8 cellular contexts compared by ENCODE assay signal in genomic region chr11:14537134-14537599, GRCh38. TPM values are rescaled to one million over a fixed set of nuclear protein-coding genes. Genes with fewer than 3 reads are reported as not detected.
A peak's percentile ranks its signal among the peaks of the same experiment; 100 is the strongest.
DNase-seq lines count a peak whose midpoint lies in the region; ATAC-seq, FAIRE-seq and TF ChIP-seq lines count a peak whose summit lies in the region.

No MANE protein-coding gene starts in this region.

- no peaks in the 10 kb centered on the region for H3K9me3 ChIP-seq in CD8-positive, alpha-beta memory T cell (ENCODE audit: low read length)
- H3K9me3 ChIP-seq in small intestine (ENCODE audit: control insufficient read depth, low read depth): no peaks in the 10 kb centered on the region

- peak overlapping the region in 7 of 8 donors; percentile 25 to 95 (median 87) for H3K27ac Mint-ChIP-seq in CD8-positive, alpha-beta memory T cell
- H3K27ac Mint-ChIP-seq in activated T-helper 2 cell treated with anti-CD3 and anti-CD28 coated beads, Interferon-gamma antibody, Interleukin-2, Interleukin-4, amounts not matched to agents 10 μg/mL and 5 μg/mL and 100 μg/mL, durations not matched to agents 14 hours and 24 hours and 36 hours: peak overlapping the region; percentile 74

- H3K36me3 Mint-ChIP-seq in CD8-positive, alpha-beta memory T cell: peaks cover 0 to 2% (median 0%) of the 10 kb centered on the region in 3 donors
- H3K36me3 Mint-ChIP-seq in activated T-helper 2 cell treated with anti-CD3 and anti-CD28 coated beads, Interferon-gamma antibody, Interleukin-2, Interleukin-4, amounts not matched to agents 10 μg/mL and 5 μg/mL and 100 μg/mL, durations not matched to agents 14 hours and 24 hours and 36 hours (ENCODE audit: low read depth): peaks cover 26% of the 10 kb centered on the region

- H3K27me3 Mint-ChIP-seq in CD8-positive, alpha-beta memory T cell: no peaks in the 10 kb centered on the region
- no peaks in the 10 kb centered on the region for H3K27me3 Mint-ChIP-seq in activated T-helper 2 cell treated with anti-CD3 and anti-CD28 coated beads, Interferon-gamma antibody, Interleukin-2, Interleukin-4, amounts not matched to agents 10 μg/mL and 5 μg/mL and 100 μg/mL, durations not matched to agents 14 hours and 24 hours and 36 hours (ENCODE audit: low read depth)

- peaks cover 12 to 28% (median 28%) of the 10 kb centered on the region in 3 donors for H3K4me1 Mint-ChIP-seq in CD8-positive, alpha-beta memory T cell
- peaks cover 28% of the 10 kb centered on the region for H3K4me1 Mint-ChIP-seq in activated T-helper 2 cell treated with anti-CD3 and anti-CD28 coated beads, Interferon-gamma antibody, Interleukin-2, Interleukin-4, amounts not matched to agents 10 μg/mL and 5 μg/mL and 100 μg/mL, durations not matched to agents 14 hours and 24 hours and 36 hours (ENCODE audit: low read depth)

- peak; percentile 77 for TF ChIP-seq CTCF in foreskin keratinocyte (conservative IDR thresholded peaks at IDR 0.05)

- CTCF ChIA-PET in CD8-positive, alpha-beta memory T cell (lab: Charles Lee): interaction anchor here (0.7 to 1.6 kb wide), 4 partner anchors 84 to 371 kb away, joined by 3 to 11 read pairs (median 6); partner anchors contain the start of gene PDE3B

- no peaks in the 10 kb centered on the region for H3K4me1 ChIP-seq in CD8-positive, alpha-beta memory T cell (ENCODE audit: insufficient read depth, low read length)
- H3K4me1 ChIP-seq in foreskin keratinocyte (no peaks in the 10 kb centered on the region), small intestine (ENCODE audit: control insufficient read depth in 2 of 2, insufficient read depth in 1 of 2, low read depth in 1 of 2, low read length in 1 of 2) (no peaks in the 10 kb centered on the region)

- no peaks in the 10 kb centered on the region for H3K27me3 ChIP-seq in CD8-positive, alpha-beta memory T cell (ENCODE audit: insufficient read depth, low read length, poor library complexity, severe bottlenecking)
- H3K27me3 ChIP-seq in foreskin keratinocyte: peaks cover 3% of the 10 kb centered on the region
- H3K27me3 ChIP-seq in small intestine (ENCODE audit: control insufficient read depth in 2 of 2, insufficient read depth in 2 of 2, low read length in 2 of 2): no peaks in the 10 kb centered on the region

- peak overlapping the region; percentile 26 to 88 (median 63) for H3K4me3 Mint-ChIP-seq in CD8-positive, alpha-beta memory T cell
- H3K4me3 Mint-ChIP-seq in activated T-helper 2 cell treated with anti-CD3 and anti-CD28 coated beads, Interferon-gamma antibody, Interleukin-2, Interleukin-4, amounts not matched to agents 10 μg/mL and 5 μg/mL and 100 μg/mL, durations not matched to agents 14 hours and 24 hours and 36 hours (ENCODE audit: low read depth): peak overlapping the region; percentile 63

- ATAC-seq in GM18861 (IDR thresholded peaks at IDR 0.05; ENCODE audit: unreplicated experiment) (peak; percentile 76), HG03135 (IDR thresholded peaks at IDR 0.05; ENCODE audit: unreplicated experiment) (peak; percentile 71), foreskin keratinocyte (peak; percentile 72), HG03442 (IDR thresholded peaks at IDR 0.05; ENCODE audit: unreplicated experiment) (no peak)

- H3K27ac ChIP-seq in CD8-positive, alpha-beta memory T cell (ENCODE audit: low read depth, low read length): no peak overlapping the region
- no peak overlapping the region for H3K27ac ChIP-seq in foreskin keratinocyte
- H3K27ac ChIP-seq in small intestine (ENCODE audit: low read depth in 1 of 2, low read length in 1 of 2): no peak overlapping the region

- H3K36me3 ChIP-seq in CD8-positive, alpha-beta memory T cell (ENCODE audit: insufficient read depth, low read length): no peaks in the 10 kb centered on the region
- no peaks in the 10 kb centered on the region for H3K36me3 ChIP-seq in small intestine (ENCODE audit: control insufficient read depth in 2 of 2, insufficient read depth in 2 of 2, low read length in 2 of 2)

- POLR2A ChIA-PET in CD8-positive, alpha-beta memory T cell (lab: Charles Lee): interaction anchor here (0.7 to 1.7 kb wide), 3 partner anchors 41 to 185 kb away, joined by 4 to 10 read pairs (median 4); no protein-coding TSS in a partner anchor

- no peak for FAIRE-seq in small intestine (lab: Jason Lieb, UNC)

- intact Hi-C loops in activated T-helper 2 cell treated with anti-CD3 and anti-CD28 coated beads, Interferon-gamma antibody, Interleukin-2, Interleukin-4, amounts not matched to agents 10 μg/mL and 5 μg/mL and 100 μg/mL, durations not matched to agents 14 hours and 24 hours and 36 hours (cut with micrococcal nuclease): loop anchor here (1.0 to 2.0 kb wide), 5 partner anchors 17 to 367 kb away; partner anchors contain the start of genes PDE3B and PSMA1

- DNase-seq in CD8-positive, alpha-beta memory T cell: peak in 3 of 5 donors; percentile 4 to 69 (median 54)
- DNase-seq in NOMO-1 treated with dmso at 0.1 percent for 144 hours (lab: John Stamatoyannopoulos, UW; ENCODE audit: unreplicated experiment) (peak; percentile 26), foreskin keratinocyte (peak in 1 of 2 donors; percentile 20), small intestine (peak; percentile 45)
- no peak for DNase-seq in activated T-helper 2 cell treated with anti-CD3 and anti-CD28 coated beads, Interferon-gamma antibody, Interleukin-2, Interleukin-4, amounts not matched to agents 10 μg/mL and 5 μg/mL and 100 μg/mL, durations not matched to agents 14 hours and 24 hours and 36 hours (ENCODE audit: low spot score)

- no peaks in the 10 kb centered on the region for H3K9me3 Mint-ChIP-seq in CD8-positive, alpha-beta memory T cell
- H3K9me3 Mint-ChIP-seq in activated T-helper 2 cell treated with anti-CD3 and anti-CD28 coated beads, Interferon-gamma antibody, Interleukin-2, Interleukin-4, amounts not matched to agents 10 μg/mL and 5 μg/mL and 100 μg/mL, durations not matched to agents 14 hours and 24 hours and 36 hours: no peaks in the 10 kb centered on the region

- H3K4me3 ChIP-seq in CD8-positive, alpha-beta memory T cell (ENCODE audit: low read length): peak overlapping the region; percentile 51
- no peak overlapping the region for H3K4me3 ChIP-seq in small intestine (ENCODE audit: low read depth in 1 of 2, low read length in 2 of 2)

- WGBS in small intestine, 3 donors: 3 to 7% (median 5%) methylated on average over 5 of the region's 5 CpGs

RNA-seq across cellular contexts. Expression of gene PSMA1, which starts 17.0 kb away (rescaled TPM):
- total RNA-seq in CD8-positive, alpha-beta memory T cell: 100 to 1,000 TPM; 337 to 344 TPM
- 159 TPM for polyA plus RNA-seq in CD8-positive, alpha-beta memory T cell
- total RNA-seq in activated T-helper 2 cell treated with anti-CD3 and anti-CD28 coated beads, Interferon-gamma antibody, Interleukin-2, Interleukin-4, amounts not matched to agents 10 μg/mL and 5 μg/mL and 100 μg/mL, durations not matched to agents 14 hours and 24 hours and 36 hours: 319 and 329 TPM in 2 replicates
- total RNA-seq in foreskin keratinocyte: 225 and 233 TPM in 2 replicates
- polyA plus RNA-seq in foreskin keratinocyte (202 and 230 TPM in 2 replicates), small intestine (100 to 1,000 TPM; 149 to 194 (median 161) TPM)

RNA-seq across cellular contexts. Expression of gene COPB1, which starts 37.6 kb away (rescaled TPM):
- 100 to 1,000 TPM; 104 to 111 TPM for total RNA-seq in CD8-positive, alpha-beta memory T cell
- 76.4 TPM for polyA plus RNA-seq in CD8-positive, alpha-beta memory T cell
- total RNA-seq in activated T-helper 2 cell treated with anti-CD3 and anti-CD28 coated beads, Interferon-gamma antibody, Interleukin-2, Interleukin-4, amounts not matched to agents 10 μg/mL and 5 μg/mL and 100 μg/mL, durations not matched to agents 14 hours and 24 hours and 36 hours: 103 and 105 TPM in 2 replicates
- total RNA-seq in foreskin keratinocyte: 155 and 192 TPM in 2 replicates
- 64.4 and 68.0 TPM in 2 replicates for polyA plus RNA-seq in foreskin keratinocyte
- polyA plus RNA-seq in small intestine: 10 to 100 TPM; 66.3 to 97.5 (median 82.1) TPM
